ENCODE assay signal across 1 cellular context in the genomic region with DNA sequence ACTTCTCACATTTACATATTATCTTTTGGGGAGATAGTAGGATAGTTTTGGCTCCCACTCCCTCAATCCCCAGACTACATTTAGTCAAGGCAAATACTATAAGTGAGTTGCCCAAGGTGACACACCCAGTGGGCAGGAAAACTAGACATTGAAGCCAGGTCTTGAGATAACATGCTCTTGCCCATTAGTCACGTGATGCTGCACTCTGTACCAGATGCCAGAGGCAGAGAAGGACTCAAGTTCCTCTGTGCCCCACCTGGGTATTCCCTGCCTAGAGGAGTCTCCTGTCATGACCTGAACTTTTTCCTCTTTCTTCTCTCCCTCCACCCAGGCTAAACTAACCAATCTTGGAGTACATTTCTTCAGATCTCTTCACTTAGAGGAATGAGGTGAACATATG.
TF ChIP-seq lines count a peak whose summit lies in the region.

No MANE protein-coding gene starts in this region.

TF ChIP-seq in GM12878, 131 proteins besides CTCF, POLR2A, EP300 and RAD21 (continued from another document):
- TF ChIP-seq, protein P1, sequence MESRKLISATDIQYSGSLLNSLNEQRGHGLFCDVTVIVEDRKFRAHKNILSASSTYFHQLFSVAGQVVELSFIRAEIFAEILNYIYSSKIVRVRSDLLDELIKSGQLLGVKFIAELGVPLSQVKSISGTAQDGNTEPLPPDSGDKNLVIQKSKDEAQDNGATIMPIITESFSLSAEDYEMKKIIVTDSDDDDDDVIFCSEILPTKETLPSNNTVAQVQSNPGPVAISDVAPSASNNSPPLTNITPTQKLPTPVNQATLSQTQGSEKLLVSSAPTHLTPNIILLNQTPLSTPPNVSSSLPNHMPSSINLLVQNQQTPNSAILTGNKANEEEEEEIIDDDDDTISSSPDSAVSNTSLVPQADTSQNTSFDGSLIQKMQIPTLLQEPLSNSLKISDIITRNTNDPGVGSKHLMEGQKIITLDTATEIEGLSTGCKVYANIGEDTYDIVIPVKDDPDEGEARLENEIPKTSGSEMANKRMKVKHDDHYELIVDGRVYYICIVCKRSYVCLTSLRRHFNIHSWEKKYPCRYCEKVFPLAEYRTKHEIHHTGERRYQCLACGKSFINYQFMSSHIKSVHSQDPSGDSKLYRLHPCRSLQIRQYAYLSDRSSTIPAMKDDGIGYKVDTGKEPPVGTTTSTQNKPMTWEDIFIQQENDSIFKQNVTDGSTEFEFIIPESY (IDR thresholded peaks at IDR 0.05) = no peak
- TF ChIP-seq SUZ12 (IDR thresholded peaks at IDR 0.05; ENCODE audit: unreplicated experiment) (no peak), GABPA (IDR thresholded peaks at IDR 0.05; ENCODE audit: low read depth) (no peak)
